ENCODE assay signal across 7 cellular contexts in genomic region chr15:70761931-70762468, GRCh38. TPM values are rescaled to one million over a fixed set of nuclear protein-coding genes. Genes with fewer than 3 reads are reported as not detected.
DNase-seq lines count a peak whose midpoint lies in the region; ATAC-seq and TF ChIP-seq lines count a peak whose summit lies in the region.

No MANE protein-coding gene starts in this region.

- no peaks in the 10 kb centered on the region for H3K9me3 ChIP-seq in spleen

- TF ChIP-seq POLR2A in spleen (IDR thresholded peaks at IDR 0.05), result no peak

- no peak for ATAC-seq in activated T-helper 17 cell treated with anti-CD3 and anti-CD28 coated beads, Interleukin-2, amount 50 U/mL, for 72 hours (replicated peaks)
- ATAC-seq in left colon, result no peak

- no peaks in the 10 kb centered on the region for H3K36me3 ChIP-seq in spleen

- H3K27me3 Mint-ChIP-seq in HFFc6 (ENCODE audit: insufficient read depth), result no peaks in the 10 kb centered on the region; the same call in 1 of the 2 replicates
- H3K27me3 Mint-ChIP-seq in activated T-helper 17 cell treated with anti-CD3 and anti-CD28 coated beads, Interleukin-2, amount 50 U/mL, for 72 hours, result peaks cover 30% of the 10 kb centered on the region

- DNase-seq in HFFc6 (no peak), spleen (no peak), H4 (ENCODE audit: low spot score) (no peak), NCI-H2196 (lab: John Stamatoyannopoulos, UW; ENCODE audit: unreplicated experiment) (no peak), left colon (no peak)

- H3K9me3 Mint-ChIP-seq in HFFc6, result no peaks in the 10 kb centered on the region
- peaks cover 3% of the 10 kb centered on the region for H3K9me3 Mint-ChIP-seq in activated T-helper 17 cell treated with anti-CD3 and anti-CD28 coated beads, Interleukin-2, amount 50 U/mL, for 72 hours

- intact Hi-C loops in spleen (cut with DNase I; ENCODE audit: low total_unique reads), result no loop called here
- intact Hi-C loops in left colon (cut with DNase I, micrococcal nuclease), result no loop called here

- H3K4me1 ChIP-seq in spleen, result peaks cover 5 to 68% (median 32%) of the 10 kb centered on the region in 6 donors

- peaks cover 0 to 56% (median 11%) of the 10 kb centered on the region in 7 donors for H3K27me3 ChIP-seq in spleen (replicated peaks in 1 of 7)

- H3K4me3 Mint-ChIP-seq in HFFc6, result peak overlapping the region; percentile 99
- H3K4me3 Mint-ChIP-seq in activated T-helper 17 cell treated with anti-CD3 and anti-CD28 coated beads, Interleukin-2, amount 50 U/mL, for 72 hours, result peak overlapping the region; percentile 95

- WGBS in spleen, 5 donors, result 28 to 39% (median 35%) methylated on average over 7 of the region's 7 CpGs

- peak overlapping the region; percentile 77 to 93 (median 88) for H3K27ac ChIP-seq in spleen

- H3K36me3 Mint-ChIP-seq in HFFc6 (ENCODE audit: low read depth), result peaks cover 45% of the 10 kb centered on the region
- no peaks in the 10 kb centered on the region for H3K36me3 Mint-ChIP-seq in activated T-helper 17 cell treated with anti-CD3 and anti-CD28 coated beads, Interleukin-2, amount 50 U/mL, for 72 hours (ENCODE audit: low read depth)

- H3K27ac Mint-ChIP-seq in HFFc6, result peak overlapping the region; percentile 84
- no peak overlapping the region for H3K27ac Mint-ChIP-seq in activated T-helper 17 cell treated with anti-CD3 and anti-CD28 coated beads, Interleukin-2, amount 50 U/mL, for 72 hours

- H3K4me1 Mint-ChIP-seq in HFFc6 (ENCODE audit: low read depth), result peaks cover 75% of the 10 kb centered on the region
- H3K4me1 Mint-ChIP-seq in activated T-helper 17 cell treated with anti-CD3 and anti-CD28 coated beads, Interleukin-2, amount 50 U/mL, for 72 hours, result peaks cover 5% of the 10 kb centered on the region

- no peak for TF ChIP-seq CTCF in HFFc6 (IDR thresholded peaks at IDR 0.05)
- TF ChIP-seq CTCF in spleen (IDR thresholded peaks at IDR 0.05 in 8 of 11, conservative IDR thresholded peaks at IDR 0.05 in 3 of 11), result no peak

- H3K4me3 ChIP-seq in iPS-11a (ENCODE audit: low read depth, low read length) (peak overlapping the region; percentile 68), spleen (peak overlapping the region; percentile 53 to 81 (median 74))

RNA-seq across cellular contexts. Expression of gene UACA, which starts 1.4 kb away (rescaled TPM):
- total RNA-seq in HFFc6 (2021; fragmentation: NEBNext Ultra II Directional; extraction: Animal tissue kit (Norgen Biotek cat#: 25700)), result 100 to 1,000 TPM; 119 to 309 (median 142) TPM
- 1 to 10 TPM; 2.0 to 3.4 TPM for total RNA-seq in activated T-helper 17 cell treated with anti-CD3 and anti-CD28 coated beads, Interleukin-2, amount 50 U/mL, for 72 hours
- total RNA-seq in spleen, result 100 to 1,000 TPM in 1 of 7 donors, 10 to 100 TPM in 6; 47.4 to 113 (median 85.3) TPM
- 10 to 100 TPM; 21.9 to 94.2 (median 62.9) TPM for polyA plus RNA-seq in spleen
- 6.4 and 9.0 TPM in 2 replicates for total RNA-seq in H4 (2014; rRNA removed; shearing (Covaris generic))
- total RNA-seq in left colon, result 10 to 100 TPM; 61.1 to 77.1 TPM
